Comparison of ENCODE assay signal across 1 cellular context in the genomic region with DNA sequence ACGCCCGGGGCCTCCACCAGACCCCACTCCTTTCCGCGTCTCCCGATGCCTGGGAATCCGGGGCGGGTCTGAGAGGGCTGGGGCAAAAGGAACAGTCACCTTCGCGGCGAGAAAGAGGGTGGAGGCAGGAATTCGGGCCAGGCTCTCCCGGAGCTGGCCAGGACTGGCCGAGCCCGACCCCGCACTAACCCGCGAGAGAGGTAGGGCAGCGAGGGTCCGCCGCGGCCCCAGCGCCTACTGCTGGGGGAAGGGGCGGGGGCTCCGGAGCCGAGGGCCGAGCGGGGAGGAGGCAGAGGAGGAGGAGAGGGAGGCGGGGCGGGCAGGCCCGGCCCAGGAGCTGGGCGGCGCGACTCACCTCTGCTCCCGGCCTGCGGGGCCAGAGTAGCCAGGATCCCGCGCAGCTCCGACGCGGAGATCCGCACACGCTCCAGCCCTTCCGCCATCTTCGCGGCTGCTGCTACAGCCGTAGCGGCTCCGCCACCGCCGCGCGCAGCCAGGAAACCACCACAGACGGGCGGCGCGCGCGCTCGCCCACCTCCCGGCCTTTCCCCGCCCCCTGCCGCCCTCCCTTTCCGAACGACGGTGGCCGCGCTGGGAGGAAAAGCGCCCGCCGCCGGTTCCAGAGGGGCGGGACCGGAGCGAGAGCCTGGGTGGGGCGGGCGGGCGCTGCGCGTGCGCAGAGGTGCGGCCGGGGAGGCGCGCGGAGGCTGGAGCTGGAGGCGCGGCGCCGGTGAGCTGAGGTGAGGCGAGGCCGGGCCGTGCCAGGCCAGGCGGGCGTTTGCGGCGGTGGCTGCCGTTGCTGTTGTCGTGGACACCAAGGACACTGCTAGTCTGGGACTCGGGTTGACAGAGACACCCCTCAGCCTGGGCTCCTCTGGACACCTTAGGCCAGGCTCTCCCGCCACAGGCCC.
A peak's percentile ranks its signal among the peaks of the same experiment; 100 is the strongest.
TF ChIP-seq lines count a peak whose summit lies in the region.

A gene (minus strand): TSS at position 508 of the 911 bp plus-strand sequence. CDS start 65 bp downstream, at position 443.
A gene with protein sequence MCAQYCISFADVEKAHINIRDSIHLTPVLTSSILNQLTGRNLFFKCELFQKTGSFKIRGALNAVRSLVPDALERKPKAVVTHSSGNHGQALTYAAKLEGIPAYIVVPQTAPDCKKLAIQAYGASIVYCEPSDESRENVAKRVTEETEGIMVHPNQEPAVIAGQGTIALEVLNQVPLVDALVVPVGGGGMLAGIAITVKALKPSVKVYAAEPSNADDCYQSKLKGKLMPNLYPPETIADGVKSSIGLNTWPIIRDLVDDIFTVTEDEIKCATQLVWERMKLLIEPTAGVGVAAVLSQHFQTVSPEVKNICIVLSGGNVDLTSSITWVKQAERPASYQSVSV (plus strand): TSS at position 673 of the 911 bp plus-strand sequence. CDS start 11,611 bp downstream, outside the sequence.

TF ChIP-seq in HepG2, 621 proteins besides CTCF, POLR2A, EP300 and RAD21 (continued from another document and continues in another):
- TF ChIP-seq, protein P1, sequence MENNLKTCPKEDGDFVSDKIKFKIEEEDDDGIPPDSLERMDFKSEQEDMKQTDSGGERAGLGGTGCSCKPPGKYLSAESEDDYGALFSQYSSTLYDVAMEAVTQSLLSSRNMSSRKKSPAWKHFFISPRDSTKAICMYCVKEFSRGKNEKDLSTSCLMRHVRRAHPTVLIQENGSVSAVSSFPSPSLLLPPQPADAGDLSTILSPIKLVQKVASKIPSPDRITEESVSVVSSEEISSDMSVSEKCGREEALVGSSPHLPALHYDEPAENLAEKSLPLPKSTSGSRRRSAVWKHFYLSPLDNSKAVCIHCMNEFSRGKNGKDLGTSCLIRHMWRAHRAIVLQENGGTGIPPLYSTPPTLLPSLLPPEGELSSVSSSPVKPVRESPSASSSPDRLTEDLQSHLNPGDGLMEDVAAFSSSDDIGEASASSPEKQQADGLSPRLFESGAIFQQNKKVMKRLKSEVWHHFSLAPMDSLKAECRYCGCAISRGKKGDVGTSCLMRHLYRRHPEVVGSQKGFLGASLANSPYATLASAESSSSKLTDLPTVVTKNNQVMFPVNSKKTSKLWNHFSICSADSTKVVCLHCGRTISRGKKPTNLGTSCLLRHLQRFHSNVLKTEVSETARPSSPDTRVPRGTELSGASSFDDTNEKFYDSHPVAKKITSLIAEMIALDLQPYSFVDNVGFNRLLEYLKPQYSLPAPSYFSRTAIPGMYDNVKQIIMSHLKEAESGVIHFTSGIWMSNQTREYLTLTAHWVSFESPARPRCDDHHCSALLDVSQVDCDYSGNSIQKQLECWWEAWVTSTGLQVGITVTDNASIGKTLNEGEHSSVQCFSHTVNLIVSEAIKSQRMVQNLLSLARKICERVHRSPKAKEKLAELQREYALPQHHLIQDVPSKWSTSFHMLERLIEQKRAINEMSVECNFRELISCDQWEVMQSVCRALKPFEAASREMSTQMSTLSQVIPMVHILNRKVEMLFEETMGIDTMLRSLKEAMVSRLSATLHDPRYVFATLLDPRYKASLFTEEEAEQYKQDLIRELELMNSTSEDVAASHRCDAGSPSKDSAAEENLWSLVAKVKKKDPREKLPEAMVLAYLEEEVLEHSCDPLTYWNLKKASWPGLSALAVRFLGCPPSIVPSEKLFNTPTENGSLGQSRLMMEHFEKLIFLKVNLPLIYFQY (CRISPR knock-in tag; IDR thresholded peaks at IDR 0.05; ENCODE audit: borderline replicate concordance) = no peak; the same call in 1 of the 2 replicates
- TF ChIP-seq ZNF660 (CRISPR knock-in tag; IDR thresholded peaks at IDR 0.05; ENCODE audit: borderline replicate concordance, low read depth) (no peak), ZSCAN20 (CRISPR knock-in tag; IDR thresholded peaks at IDR 0.05; ENCODE audit: borderline replicate concordance) (no peak), SATB2 (CRISPR knock-in tag; IDR thresholded peaks at IDR 0.05) (no peak), NKX3-1 (CRISPR knock-in tag; IDR thresholded peaks at IDR 0.05) (0 out of 2 replicates have a peak, but pooled peaks have one; percentile 53), ZNF749 (CRISPR knock-in tag; IDR thresholded peaks at IDR 0.05; ENCODE audit: borderline replicate concordance) (no peak), PCBP2 (optimal IDR thresholded peaks at IDR 0.05; ENCODE audit: low read depth, low read length, poor library complexity, severe bottlenecking) (no peak), ZNF816 (CRISPR knock-in tag; IDR thresholded peaks at IDR 0.05; ENCODE audit: borderline replicate concordance) (no peak; the same call in 1 of the 2 replicates), CHD4 (IDR thresholded peaks at IDR 0.05; ENCODE audit: borderline replicate concordance, low read length) (no peak), ZNF354B (CRISPR knock-in tag; IDR thresholded peaks at IDR 0.05) (no peak), BHLHE40 (IDR thresholded peaks at IDR 0.05; ENCODE audit: low read length) (no peak), HMG20B (CRISPR knock-in tag; conservative IDR thresholded peaks at IDR 0.05) (no peak), ZBTB42 (CRISPR knock-in tag; IDR thresholded peaks at IDR 0.05) (no peak), RFX1 (IDR thresholded peaks at IDR 0.05) (no peak), EEA1 (CRISPR knock-in tag; IDR thresholded peaks at IDR 0.05; ENCODE audit: borderline replicate concordance) (peak; percentile 28; the same call in 1 of the 2 replicates), ZSCAN21 (CRISPR knock-in tag; IDR thresholded peaks at IDR 0.05; ENCODE audit: borderline replicate concordance) (peak; percentile 64; the same call in 1 of the 2 replicates), DNMT1 (CRISPR knock-in tag; IDR thresholded peaks at IDR 0.05) (peak; percentile 20; the same call in 1 of the 2 replicates), HNRNPL (IDR thresholded peaks at IDR 0.05; ENCODE audit: low read depth, low read length) (no peak), POLR2AphosphoS5 (IDR thresholded peaks at IDR 0.05; ENCODE audit: low read depth, low read length) (peak; percentile 65), ZKSCAN8 (CRISPR knock-in tag; IDR thresholded peaks at IDR 0.05; ENCODE audit: borderline replicate concordance) (no peak), TAF1 (CRISPR knock-in tag; IDR thresholded peaks at IDR 0.05) (peak; percentile 83)
- TF ChIP-seq, protein P2, sequence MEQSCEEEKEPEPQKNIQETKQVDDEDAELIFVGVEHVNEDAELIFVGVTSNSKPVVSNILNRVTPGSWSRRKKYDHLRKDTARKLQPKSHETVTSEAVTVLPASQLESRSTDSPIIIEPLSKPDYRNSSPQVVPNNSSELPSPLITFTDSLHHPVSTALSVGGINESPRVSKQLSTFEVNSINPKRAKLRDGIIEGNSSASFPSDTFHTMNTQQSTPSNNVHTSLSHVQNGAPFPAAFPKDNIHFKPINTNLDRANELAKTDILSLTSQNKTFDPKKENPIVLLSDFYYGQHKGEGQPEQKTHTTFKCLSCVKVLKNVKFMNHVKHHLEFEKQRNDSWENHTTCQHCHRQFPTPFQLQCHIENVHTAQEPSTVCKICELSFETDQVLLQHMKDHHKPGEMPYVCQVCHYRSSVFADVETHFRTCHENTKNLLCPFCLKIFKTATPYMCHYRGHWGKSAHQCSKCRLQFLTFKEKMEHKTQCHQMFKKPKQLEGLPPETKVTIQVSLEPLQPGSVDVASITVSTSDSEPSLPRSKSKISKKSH (CRISPR knock-in tag; IDR thresholded peaks at IDR 0.05; ENCODE audit: borderline replicate concordance) = no peak
- TF ChIP-seq, protein P3, sequence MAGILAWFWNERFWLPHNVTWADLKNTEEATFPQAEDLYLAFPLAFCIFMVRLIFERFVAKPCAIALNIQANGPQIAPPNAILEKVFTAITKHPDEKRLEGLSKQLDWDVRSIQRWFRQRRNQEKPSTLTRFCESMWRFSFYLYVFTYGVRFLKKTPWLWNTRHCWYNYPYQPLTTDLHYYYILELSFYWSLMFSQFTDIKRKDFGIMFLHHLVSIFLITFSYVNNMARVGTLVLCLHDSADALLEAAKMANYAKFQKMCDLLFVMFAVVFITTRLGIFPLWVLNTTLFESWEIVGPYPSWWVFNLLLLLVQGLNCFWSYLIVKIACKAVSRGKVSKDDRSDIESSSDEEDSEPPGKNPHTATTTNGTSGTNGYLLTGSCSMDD (CRISPR knock-in tag; IDR thresholded peaks at IDR 0.05) = no peak
- TF ChIP-seq, protein P4, sequence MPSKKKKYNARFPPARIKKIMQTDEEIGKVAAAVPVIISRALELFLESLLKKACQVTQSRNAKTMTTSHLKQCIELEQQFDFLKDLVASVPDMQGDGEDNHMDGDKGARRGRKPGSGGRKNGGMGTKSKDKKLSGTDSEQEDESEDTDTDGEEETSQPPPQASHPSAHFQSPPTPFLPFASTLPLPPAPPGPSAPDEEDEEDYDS (CRISPR knock-in tag; IDR thresholded peaks at IDR 0.05) = peak; percentile 36
- TF ChIP-seq, protein P5, sequence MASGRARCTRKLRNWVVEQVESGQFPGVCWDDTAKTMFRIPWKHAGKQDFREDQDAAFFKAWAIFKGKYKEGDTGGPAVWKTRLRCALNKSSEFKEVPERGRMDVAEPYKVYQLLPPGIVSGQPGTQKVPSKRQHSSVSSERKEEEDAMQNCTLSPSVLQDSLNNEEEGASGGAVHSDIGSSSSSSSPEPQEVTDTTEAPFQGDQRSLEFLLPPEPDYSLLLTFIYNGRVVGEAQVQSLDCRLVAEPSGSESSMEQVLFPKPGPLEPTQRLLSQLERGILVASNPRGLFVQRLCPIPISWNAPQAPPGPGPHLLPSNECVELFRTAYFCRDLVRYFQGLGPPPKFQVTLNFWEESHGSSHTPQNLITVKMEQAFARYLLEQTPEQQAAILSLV (CRISPR knock-in tag; IDR thresholded peaks at IDR 0.05; ENCODE audit: borderline replicate concordance) = peak; percentile 61; the same call in 1 of the 2 replicates
- TF ChIP-seq, protein P6, sequence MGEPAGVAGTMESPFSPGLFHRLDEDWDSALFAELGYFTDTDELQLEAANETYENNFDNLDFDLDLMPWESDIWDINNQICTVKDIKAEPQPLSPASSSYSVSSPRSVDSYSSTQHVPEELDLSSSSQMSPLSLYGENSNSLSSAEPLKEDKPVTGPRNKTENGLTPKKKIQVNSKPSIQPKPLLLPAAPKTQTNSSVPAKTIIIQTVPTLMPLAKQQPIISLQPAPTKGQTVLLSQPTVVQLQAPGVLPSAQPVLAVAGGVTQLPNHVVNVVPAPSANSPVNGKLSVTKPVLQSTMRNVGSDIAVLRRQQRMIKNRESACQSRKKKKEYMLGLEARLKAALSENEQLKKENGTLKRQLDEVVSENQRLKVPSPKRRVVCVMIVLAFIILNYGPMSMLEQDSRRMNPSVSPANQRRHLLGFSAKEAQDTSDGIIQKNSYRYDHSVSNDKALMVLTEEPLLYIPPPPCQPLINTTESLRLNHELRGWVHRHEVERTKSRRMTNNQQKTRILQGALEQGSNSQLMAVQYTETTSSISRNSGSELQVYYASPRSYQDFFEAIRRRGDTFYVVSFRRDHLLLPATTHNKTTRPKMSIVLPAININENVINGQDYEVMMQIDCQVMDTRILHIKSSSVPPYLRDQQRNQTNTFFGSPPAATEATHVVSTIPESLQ (CRISPR knock-in tag; conservative IDR thresholded peaks at IDR 0.05) = no peak
- TF ChIP-seq, protein P7, sequence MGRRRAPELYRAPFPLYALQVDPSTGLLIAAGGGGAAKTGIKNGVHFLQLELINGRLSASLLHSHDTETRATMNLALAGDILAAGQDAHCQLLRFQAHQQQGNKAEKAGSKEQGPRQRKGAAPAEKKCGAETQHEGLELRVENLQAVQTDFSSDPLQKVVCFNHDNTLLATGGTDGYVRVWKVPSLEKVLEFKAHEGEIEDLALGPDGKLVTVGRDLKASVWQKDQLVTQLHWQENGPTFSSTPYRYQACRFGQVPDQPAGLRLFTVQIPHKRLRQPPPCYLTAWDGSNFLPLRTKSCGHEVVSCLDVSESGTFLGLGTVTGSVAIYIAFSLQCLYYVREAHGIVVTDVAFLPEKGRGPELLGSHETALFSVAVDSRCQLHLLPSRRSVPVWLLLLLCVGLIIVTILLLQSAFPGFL (CRISPR knock-in tag; IDR thresholded peaks at IDR 0.05) = no peak
- TF ChIP-seq, protein P8, sequence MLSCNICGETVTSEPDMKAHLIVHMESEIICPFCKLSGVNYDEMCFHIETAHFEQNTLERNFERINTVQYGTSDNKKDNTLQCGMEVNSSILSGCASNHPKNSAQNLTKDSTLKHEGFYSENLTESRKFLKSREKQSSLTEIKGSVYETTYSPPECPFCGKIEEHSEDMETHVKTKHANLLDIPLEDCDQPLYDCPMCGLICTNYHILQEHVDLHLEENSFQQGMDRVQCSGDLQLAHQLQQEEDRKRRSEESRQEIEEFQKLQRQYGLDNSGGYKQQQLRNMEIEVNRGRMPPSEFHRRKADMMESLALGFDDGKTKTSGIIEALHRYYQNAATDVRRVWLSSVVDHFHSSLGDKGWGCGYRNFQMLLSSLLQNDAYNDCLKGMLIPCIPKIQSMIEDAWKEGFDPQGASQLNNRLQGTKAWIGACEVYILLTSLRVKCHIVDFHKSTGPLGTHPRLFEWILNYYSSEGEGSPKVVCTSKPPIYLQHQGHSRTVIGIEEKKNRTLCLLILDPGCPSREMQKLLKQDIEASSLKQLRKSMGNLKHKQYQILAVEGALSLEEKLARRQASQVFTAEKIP (CRISPR knock-in tag; IDR thresholded peaks at IDR 0.05; ENCODE audit: borderline replicate concordance) = no peak
- TF ChIP-seq, protein P9, sequence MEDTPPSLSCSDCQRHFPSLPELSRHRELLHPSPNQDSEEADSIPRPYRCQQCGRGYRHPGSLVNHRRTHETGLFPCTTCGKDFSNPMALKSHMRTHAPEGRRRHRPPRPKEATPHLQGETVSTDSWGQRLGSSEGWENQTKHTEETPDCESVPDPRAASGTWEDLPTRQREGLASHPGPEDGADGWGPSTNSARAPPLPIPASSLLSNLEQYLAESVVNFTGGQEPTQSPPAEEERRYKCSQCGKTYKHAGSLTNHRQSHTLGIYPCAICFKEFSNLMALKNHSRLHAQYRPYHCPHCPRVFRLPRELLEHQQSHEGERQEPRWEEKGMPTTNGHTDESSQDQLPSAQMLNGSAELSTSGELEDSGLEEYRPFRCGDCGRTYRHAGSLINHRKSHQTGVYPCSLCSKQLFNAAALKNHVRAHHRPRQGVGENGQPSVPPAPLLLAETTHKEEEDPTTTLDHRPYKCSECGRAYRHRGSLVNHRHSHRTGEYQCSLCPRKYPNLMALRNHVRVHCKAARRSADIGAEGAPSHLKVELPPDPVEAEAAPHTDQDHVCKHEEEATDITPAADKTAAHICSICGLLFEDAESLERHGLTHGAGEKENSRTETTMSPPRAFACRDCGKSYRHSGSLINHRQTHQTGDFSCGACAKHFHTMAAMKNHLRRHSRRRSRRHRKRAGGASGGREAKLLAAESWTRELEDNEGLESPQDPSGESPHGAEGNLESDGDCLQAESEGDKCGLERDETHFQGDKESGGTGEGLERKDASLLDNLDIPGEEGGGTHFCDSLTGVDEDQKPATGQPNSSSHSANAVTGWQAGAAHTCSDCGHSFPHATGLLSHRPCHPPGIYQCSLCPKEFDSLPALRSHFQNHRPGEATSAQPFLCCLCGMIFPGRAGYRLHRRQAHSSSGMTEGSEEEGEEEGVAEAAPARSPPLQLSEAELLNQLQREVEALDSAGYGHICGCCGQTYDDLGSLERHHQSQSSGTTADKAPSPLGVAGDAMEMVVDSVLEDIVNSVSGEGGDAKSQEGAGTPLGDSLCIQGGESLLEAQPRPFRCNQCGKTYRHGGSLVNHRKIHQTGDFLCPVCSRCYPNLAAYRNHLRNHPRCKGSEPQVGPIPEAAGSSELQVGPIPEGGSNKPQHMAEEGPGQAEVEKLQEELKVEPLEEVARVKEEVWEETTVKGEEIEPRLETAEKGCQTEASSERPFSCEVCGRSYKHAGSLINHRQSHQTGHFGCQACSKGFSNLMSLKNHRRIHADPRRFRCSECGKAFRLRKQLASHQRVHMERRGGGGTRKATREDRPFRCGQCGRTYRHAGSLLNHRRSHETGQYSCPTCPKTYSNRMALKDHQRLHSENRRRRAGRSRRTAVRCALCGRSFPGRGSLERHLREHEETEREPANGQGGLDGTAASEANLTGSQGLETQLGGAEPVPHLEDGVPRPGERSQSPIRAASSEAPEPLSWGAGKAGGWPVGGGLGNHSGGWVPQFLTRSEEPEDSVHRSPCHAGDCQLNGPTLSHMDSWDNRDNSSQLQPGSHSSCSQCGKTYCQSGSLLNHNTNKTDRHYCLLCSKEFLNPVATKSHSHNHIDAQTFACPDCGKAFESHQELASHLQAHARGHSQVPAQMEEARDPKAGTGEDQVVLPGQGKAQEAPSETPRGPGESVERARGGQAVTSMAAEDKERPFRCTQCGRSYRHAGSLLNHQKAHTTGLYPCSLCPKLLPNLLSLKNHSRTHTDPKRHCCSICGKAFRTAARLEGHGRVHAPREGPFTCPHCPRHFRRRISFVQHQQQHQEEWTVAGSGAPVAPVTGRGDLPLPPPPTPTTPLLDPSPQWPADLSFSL (CRISPR knock-in tag; IDR thresholded peaks at IDR 0.05) = no peak
